ENCODE assay signal across 19 cellular contexts in the genomic region with DNA sequence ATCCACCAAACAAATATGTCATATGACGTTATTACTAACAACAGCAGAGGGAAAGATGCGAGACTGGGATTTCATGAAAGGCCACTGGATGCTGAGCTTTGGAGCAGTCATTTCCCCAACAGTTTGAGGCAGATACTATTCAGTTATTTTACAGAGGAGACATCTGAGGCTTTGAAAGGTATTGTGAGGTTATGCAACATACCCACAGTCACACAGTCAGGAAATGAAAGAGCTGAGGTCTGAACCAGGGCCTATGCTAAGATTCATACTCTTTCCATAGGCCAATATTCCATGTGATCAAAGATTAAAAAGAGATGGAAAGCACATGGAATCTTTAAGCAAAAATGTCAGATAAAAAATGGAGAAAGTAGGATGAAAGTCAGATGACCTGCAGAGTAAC.
A peak's percentile ranks its signal among the peaks of the same experiment; 100 is the strongest.
DNase-seq lines count a peak whose midpoint lies in the region; FAIRE-seq and TF ChIP-seq lines count a peak whose summit lies in the region.
"Had no signal": no experiment of that assay in that cellular context is flagged by ENCODE, and none has a peak within 500 bp of the region (broad histone marks: within the 10 kb centered on the region; RNA-seq: fewer than 3 reads in every experiment).

No MANE protein-coding gene starts in this region.

- no peak overlapping the region for H3K27ac ChIP-seq in astrocyte (ENCODE audit: low read depth, low read length)
- H3K27ac ChIP-seq: HL-60 had no signal

- H3K9me3 ChIP-seq in astrocyte (ENCODE audit: insufficient read depth, low read depth, low read length) = no peaks in the 10 kb centered on the region

- H3K79me2 ChIP-seq in astrocyte (ENCODE audit: insufficient read depth, low read length) = no peaks in the 10 kb centered on the region

- H3K4me2 ChIP-seq in astrocyte (ENCODE audit: low read length) = no peak overlapping the region
- H3K4me2 ChIP-seq: GM23338 had no signal

- H3K4me3 Mint-ChIP-seq in astrocyte (ENCODE audit: unreplicated experiment) (no peak overlapping the region), osteocyte (ENCODE audit: unreplicated experiment) (no peak overlapping the region)
- no peak overlapping the region for H3K4me3 Mint-ChIP-seq in activated T-helper 2 cell treated with anti-CD3 and anti-CD28 coated beads, Interferon-gamma antibody, Interleukin-2, Interleukin-4, amounts not matched to agents 10 μg/mL and 5 μg/mL and 100 μg/mL, durations not matched to agents 14 hours and 24 hours and 36 hours (ENCODE audit: low read depth)
- H3K4me3 Mint-ChIP-seq: CD4-positive, CD25-positive, alpha-beta regulatory T cell; GM23338 had no signal

- H2AFZ ChIP-seq in astrocyte (ENCODE audit: low read depth, low read length) = no peak overlapping the region
- H2AFZ ChIP-seq: GM23338 had no signal

- DNase-seq in SKM-1 treated with dmso at 0.1 percent for 144 hours (lab: John Stamatoyannopoulos, UW; ENCODE audit: unreplicated experiment) = peak; percentile 26
- DNase-seq in SKM-1 (lab: John Stamatoyannopoulos, UW; ENCODE audit: unreplicated experiment) = no peak
- DNase-seq in MV-4-11 (lab: John Stamatoyannopoulos, UW) = peak; percentile 69
- no peak for DNase-seq in astrocyte (ENCODE audit: low read depth)
- DNase-seq in osteocyte (ENCODE audit: extremely low spot score, unreplicated experiment) = no peak
- DNase-seq in NCI-H524 treated with DMSO at 0.1 percent for 48 hours (lab: John Stamatoyannopoulos, UW) = no peak
- no peak for DNase-seq in NK-92 treated with Interleukin-12 subunit alpha and Interleukin-12 subunit beta, amount 100 ng/mL, for 24 hours (lab: John Stamatoyannopoulos, UW)
- DNase-seq in activated T-helper 2 cell treated with anti-CD3 and anti-CD28 coated beads, Interferon-gamma antibody, Interleukin-2, Interleukin-4, amounts not matched to agents 10 μg/mL and 5 μg/mL and 100 μg/mL, durations not matched to agents 14 hours and 24 hours and 36 hours (ENCODE audit: low spot score) = no peak
- DNase-seq: 8988T; CD4-positive, CD25-positive, alpha-beta regulatory T cell; DMS79 treated with DMSO at 0.1 percent for 48 hours; KBM-7; NCI-H1417 treated with DMSO at 0.1 percent for 48 hours; NCI-H2029; NCI-H2171 treated with DMSO at 0.1 percent for 48 hours; NCI-H510A treated with DMSO at 0.1 percent for 48 hours had no signal

- H3K27ac Mint-ChIP-seq in astrocyte (ENCODE audit: unreplicated experiment) (no peak overlapping the region), osteocyte (ENCODE audit: unreplicated experiment) (peak overlapping the region; percentile 81)
- H3K27ac Mint-ChIP-seq in activated T-helper 2 cell treated with anti-CD3 and anti-CD28 coated beads, Interferon-gamma antibody, Interleukin-2, Interleukin-4, amounts not matched to agents 10 μg/mL and 5 μg/mL and 100 μg/mL, durations not matched to agents 14 hours and 24 hours and 36 hours = no peak overlapping the region
- H3K27ac Mint-ChIP-seq: CD4-positive, CD25-positive, alpha-beta regulatory T cell; GM23338 had no signal

- H3K27me3 ChIP-seq in astrocyte (ENCODE audit: insufficient read depth, low read length) = no peaks in the 10 kb centered on the region

- peak; percentile 39 for FAIRE-seq in astrocyte (lab: Jason Lieb, UNC)
- FAIRE-seq: G401.6 had no signal

- intact Hi-C loops in activated T-helper 2 cell treated with anti-CD3 and anti-CD28 coated beads, Interferon-gamma antibody, Interleukin-2, Interleukin-4, amounts not matched to agents 10 μg/mL and 5 μg/mL and 100 μg/mL, durations not matched to agents 14 hours and 24 hours and 36 hours (cut with micrococcal nuclease) = no loop called here

- H3K36me3 ChIP-seq in astrocyte (ENCODE audit: insufficient read depth, low read length) = peaks cover 2% of the 10 kb centered on the region

- H3K36me3 Mint-ChIP-seq in astrocyte (ENCODE audit: low read depth, unreplicated experiment) (peaks cover 9% of the 10 kb centered on the region), osteocyte (ENCODE audit: unreplicated experiment) (peaks cover 30% of the 10 kb centered on the region)
- H3K36me3 Mint-ChIP-seq in activated T-helper 2 cell treated with anti-CD3 and anti-CD28 coated beads, Interferon-gamma antibody, Interleukin-2, Interleukin-4, amounts not matched to agents 10 μg/mL and 5 μg/mL and 100 μg/mL, durations not matched to agents 14 hours and 24 hours and 36 hours (ENCODE audit: low read depth) = no peaks in the 10 kb centered on the region
- H3K36me3 Mint-ChIP-seq: CD4-positive, CD25-positive, alpha-beta regulatory T cell had no signal

- no peaks in the 10 kb centered on the region for H3K27me3 Mint-ChIP-seq in astrocyte (ENCODE audit: low read depth, unreplicated experiment)
- no peaks in the 10 kb centered on the region for H3K27me3 Mint-ChIP-seq in osteocyte (ENCODE audit: unreplicated experiment)
- no peaks in the 10 kb centered on the region for H3K27me3 Mint-ChIP-seq in activated T-helper 2 cell treated with anti-CD3 and anti-CD28 coated beads, Interferon-gamma antibody, Interleukin-2, Interleukin-4, amounts not matched to agents 10 μg/mL and 5 μg/mL and 100 μg/mL, durations not matched to agents 14 hours and 24 hours and 36 hours (ENCODE audit: low read depth)
- H3K27me3 Mint-ChIP-seq: CD4-positive, CD25-positive, alpha-beta regulatory T cell had no signal

- no peak overlapping the region for H3K9ac ChIP-seq in astrocyte (ENCODE audit: low read length)

- peaks cover 5% of the 10 kb centered on the region for H3K4me1 ChIP-seq in astrocyte (ENCODE audit: insufficient read depth, low read length)

- peaks cover 6% of the 10 kb centered on the region for H4K20me1 ChIP-seq in astrocyte (ENCODE audit: insufficient read depth, low read length)

- H3K4me3 ChIP-seq in astrocyte (ENCODE audit: insufficient read depth, low read depth, low read length) = no peak overlapping the region
- H3K4me3 ChIP-seq: GM23338 had no signal

- TF ChIP-seq CTCF in astrocyte (IDR thresholded peaks at IDR 0.05; ENCODE audit: insufficient read depth, low read depth, low read length) (no peak), osteocyte (IDR thresholded peaks at IDR 0.05) (no peak)

- H3K4me1 Mint-ChIP-seq in astrocyte (ENCODE audit: low read depth, unreplicated experiment) = peaks cover 17% of the 10 kb centered on the region
- H3K4me1 Mint-ChIP-seq in osteocyte (ENCODE audit: unreplicated experiment) = peaks cover 60% of the 10 kb centered on the region
- no peaks in the 10 kb centered on the region for H3K4me1 Mint-ChIP-seq in activated T-helper 2 cell treated with anti-CD3 and anti-CD28 coated beads, Interferon-gamma antibody, Interleukin-2, Interleukin-4, amounts not matched to agents 10 μg/mL and 5 μg/mL and 100 μg/mL, durations not matched to agents 14 hours and 24 hours and 36 hours (ENCODE audit: low read depth)
- H3K4me1 Mint-ChIP-seq: CD4-positive, CD25-positive, alpha-beta regulatory T cell had no signal

- H3K9me3 Mint-ChIP-seq in astrocyte (ENCODE audit: unreplicated experiment) (no peaks in the 10 kb centered on the region), osteocyte (ENCODE audit: unreplicated experiment) (no peaks in the 10 kb centered on the region)
- no peaks in the 10 kb centered on the region for H3K9me3 Mint-ChIP-seq in activated T-helper 2 cell treated with anti-CD3 and anti-CD28 coated beads, Interferon-gamma antibody, Interleukin-2, Interleukin-4, amounts not matched to agents 10 μg/mL and 5 μg/mL and 100 μg/mL, durations not matched to agents 14 hours and 24 hours and 36 hours
- H3K9me3 Mint-ChIP-seq: GM23338 had no signal

Comparison
In these comparisons a context has a peak if more than half of its experiments do, and no peak if none do; other contexts are left out.
1. DNase-seq: peak in SKM-1 treated with dmso at 0.1 percent for 144 hours (single experiment) and MV-4-11 (single experiment); none in SKM-1 (single experiment), astrocyte (single experiment), osteocyte (single experiment), NCI-H524 treated with DMSO at 0.1 percent for 48 hours (single experiment), NK-92 treated with Interleukin-12 subunit alpha and Interleukin-12 subunit beta, amount 100 ng/mL, for 24 hours (single experiment) and activated T-helper 2 cell treated with anti-CD3 and anti-CD28 coated beads, Interferon-gamma antibody, Interleukin-2, Interleukin-4, amounts not matched to agents 10 μg/mL and 5 μg/mL and 100 μg/mL, durations not matched to agents 14 hours and 24 hours and 36 hours (single experiment).